ENCODE assay signal across 12 cellular contexts in the genomic region with DNA sequence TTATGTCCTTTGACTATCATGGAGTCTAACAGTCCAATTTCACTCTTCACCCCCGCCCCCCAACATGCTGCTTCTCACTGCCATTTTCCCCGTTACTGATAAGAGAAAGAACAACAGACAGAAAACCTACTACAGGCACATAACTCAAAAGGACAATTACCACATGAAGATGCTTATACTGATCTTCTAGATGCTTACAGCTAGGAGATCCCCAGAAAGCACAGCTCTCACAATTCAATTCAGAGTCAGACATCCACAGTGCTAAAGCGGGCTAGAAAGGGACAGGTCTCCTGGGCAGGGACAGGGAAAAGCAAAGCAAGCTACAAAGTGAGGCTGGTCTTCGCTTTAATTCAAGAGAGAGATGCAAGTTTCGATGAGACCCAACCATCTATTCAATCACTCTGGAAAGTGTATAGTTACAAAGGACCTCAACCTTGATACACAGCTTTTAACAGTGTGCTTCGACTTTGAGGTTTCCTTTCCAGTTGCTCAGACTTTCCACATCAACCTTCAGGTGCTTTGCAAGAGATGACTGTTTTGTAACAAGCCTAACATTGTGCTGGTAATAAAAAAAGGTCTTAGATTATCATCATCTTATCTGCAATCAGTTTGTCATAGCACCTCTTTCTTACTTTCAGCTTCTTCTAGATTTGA.
A peak's percentile ranks its signal among the peaks of the same experiment; 100 is the strongest.
DNase-seq lines count a peak whose midpoint lies in the region; ATAC-seq and FAIRE-seq lines count a peak whose summit lies in the region.
"Had no signal": no experiment of that assay in that cellular context is flagged by ENCODE, and none has a peak within 500 bp of the region (broad histone marks: within the 10 kb centered on the region; RNA-seq: fewer than 3 reads in every experiment).

No MANE protein-coding gene starts in this region.

- peak overlapping the region; percentile 96 for H3K27ac Mint-ChIP-seq in T-helper 2 cell treated with Interferon-gamma antibody and Interleukin-4, amounts not matched to agents 5 μg/mL and 100 μg/mL, for 36 hours
- H3K27ac Mint-ChIP-seq in activated naive CD4-positive, alpha-beta T cell treated with anti-CD3 and anti-CD28 coated beads, Interleukin-2, amount 50 U/mL, for 72 hours = peak overlapping the region; percentile 93 to 99

- peaks cover 57% of the 10 kb centered on the region for H3K36me3 Mint-ChIP-seq in T-helper 2 cell treated with Interferon-gamma antibody and Interleukin-4, amounts not matched to agents 5 μg/mL and 100 μg/mL, for 36 hours (ENCODE audit: low read depth)
- H3K36me3 Mint-ChIP-seq in activated naive CD4-positive, alpha-beta T cell treated with anti-CD3 and anti-CD28 coated beads, Interleukin-2, amount 50 U/mL, for 72 hours = peaks cover 20 to 60% of the 10 kb centered on the region in 2 donors

- peak; percentile 45 for FAIRE-seq in GM19239 (lab: Jason Lieb, UNC)
- FAIRE-seq: bronchial epithelial cell had no signal

- H3K27me3 Mint-ChIP-seq in T-helper 2 cell treated with Interferon-gamma antibody and Interleukin-4, amounts not matched to agents 5 μg/mL and 100 μg/mL, for 36 hours (ENCODE audit: low read depth) = no peaks in the 10 kb centered on the region

- H3K4me3 Mint-ChIP-seq in T-helper 2 cell treated with Interferon-gamma antibody and Interleukin-4, amounts not matched to agents 5 μg/mL and 100 μg/mL, for 36 hours = peak overlapping the region; percentile 75

- intact Hi-C loops in left ventricle myocardium superior (cut with micrococcal nuclease) = no loop called here

- peak; percentile 90 for ATAC-seq in activated naive CD4-positive, alpha-beta T cell treated with anti-CD3 and anti-CD28 coated beads, Interleukin-2, amount 50 U/mL, for 72 hours
- ATAC-seq in HG03378 (IDR thresholded peaks at IDR 0.05; ENCODE audit: unreplicated experiment) = no peak
- no peak for ATAC-seq in left ventricle myocardium superior

- H3K9me3 Mint-ChIP-seq in T-helper 2 cell treated with Interferon-gamma antibody and Interleukin-4, amounts not matched to agents 5 μg/mL and 100 μg/mL, for 36 hours = no peaks in the 10 kb centered on the region
- no peaks in the 10 kb centered on the region for H3K9me3 Mint-ChIP-seq in activated naive CD4-positive, alpha-beta T cell treated with anti-CD3 and anti-CD28 coated beads, Interleukin-2, amount 50 U/mL, for 72 hours

- DNase-seq in GM19239 (ENCODE audit: insufficient read length, low spot score) (no peak), NCI-H1436 treated with DMSO at 0.1 percent for 48 hours (lab: John Stamatoyannopoulos, UW) (no peak), NCI-H2107 (lab: John Stamatoyannopoulos, UW) (no peak), left ventricle myocardium superior (no peak)
- DNase-seq in T-helper 2 cell treated with Interferon-gamma antibody and Interleukin-4, amounts not matched to agents 5 μg/mL and 100 μg/mL, for 36 hours (ENCODE audit: low spot score) = peak; percentile 81
- DNase-seq in activated naive CD4-positive, alpha-beta T cell treated with anti-CD3 and anti-CD28 coated beads, Interleukin-2, amount 50 U/mL, for 72 hours (ENCODE audit: low spot score in 2 of 2) = peak in 1 of 2 donors; percentile 57
- DNase-seq in stimulated activated CD4-positive, alpha-beta T cell treated with anti-CD3 and anti-CD28 coated beads, TNF-alpha, amount 100 ng/mL, for 24 hours (ENCODE audit: low read depth in 3 of 3) = peak in 2 of 3 experiments; percentile 21 to 48
- DNase-seq: C1 segment of cervical spinal cord, NCI-H2227 treated with DMSO at 0.1 percent for 48 hours, PC-9 had no signal

- peaks cover 67% of the 10 kb centered on the region for H3K4me1 Mint-ChIP-seq in T-helper 2 cell treated with Interferon-gamma antibody and Interleukin-4, amounts not matched to agents 5 μg/mL and 100 μg/mL, for 36 hours (ENCODE audit: low read depth)

Comparison
In these comparisons a context has a peak if more than half of its experiments do, and no peak if none do; other contexts are left out.
1. DNase-seq: peak in T-helper 2 cell treated with Interferon-gamma antibody and Interleukin-4, amounts not matched to agents 5 μg/mL and 100 μg/mL, for 36 hours (single experiment) and stimulated activated CD4-positive, alpha-beta T cell treated with anti-CD3 and anti-CD28 coated beads, TNF-alpha, amount 100 ng/mL, for 24 hours (2 of 3); none in GM19239 (single experiment), NCI-H1436 treated with DMSO at 0.1 percent for 48 hours (single experiment), NCI-H2107 (single experiment) and left ventricle myocardium superior (single experiment).
2. ATAC-seq: peak in activated naive CD4-positive, alpha-beta T cell treated with anti-CD3 and anti-CD28 coated beads, Interleukin-2, amount 50 U/mL, for 72 hours (2 of 2); none in HG03378 (single experiment) and left ventricle myocardium superior (single experiment).